8 cellular contexts compared by ENCODE assay signal in genomic region chr11:64269380-64270234, GRCh38. TPM values are rescaled to one million over a fixed set of nuclear protein-coding genes. Genes with fewer than 3 reads are reported as not detected.
DNase-seq lines count a peak whose midpoint lies in the region; ATAC-seq and TF ChIP-seq lines count a peak whose summit lies in the region.

No MANE protein-coding gene starts in this region.

- TF ChIP-seq CTCF in NB4 (IDR thresholded peaks at IDR 0.05; ENCODE audit: low read depth, low read length) (no peak), suprapubic skin (IDR thresholded peaks at IDR 0.05) (peak in 1 of 2 donors; percentile 14)

- DNase-seq in NB4 (ENCODE audit: low read depth) (peak; percentile 100), SK-N-DZ (ENCODE audit: low spot score) (peak; percentile 100), globus pallidus (ENCODE audit: low spot score) (peak; percentile 100), nucleus accumbens (lab: John Stamatoyannopoulos, UW) (peak; percentile 90 to 100 (median 99)), suprapubic skin (ENCODE audit: low spot score in 2 of 2) (peak; percentile 99)
- DNase-seq in activated naive CD4-positive, alpha-beta T cell treated with anti-CD3 and anti-CD28 coated beads, Interleukin-2, amount 50 U/mL, for 16 hours, result peak; percentile 99

- peak; percentile 68 for TF ChIP-seq POLR2A in NB4 (IDR thresholded peaks at IDR 0.05; ENCODE audit: extremely low read depth, insufficient read length)
- peak in 1 of 2 donors; percentile 19 for TF ChIP-seq POLR2A in suprapubic skin (IDR thresholded peaks at IDR 0.05)

- H3K4me1 ChIP-seq in suprapubic skin, result peaks cover 37% of the 10 kb centered on the region

- peaks cover 19% of the 10 kb centered on the region for H3K36me3 ChIP-seq in suprapubic skin

- 0% methylated on average over 24 of the region's 75 CpGs for WGBS in suprapubic skin

- H3K27me3 ChIP-seq in suprapubic skin, result no peaks in the 10 kb centered on the region

- peak overlapping the region; percentile 95 for H3K27ac ChIP-seq in suprapubic skin

- TF ChIP-seq EP300 in suprapubic skin (IDR thresholded peaks at IDR 0.05), result no peak

- H3K4me3 ChIP-seq in GM08714 (ENCODE audit: low read length), result peak overlapping the region; percentile 76
- peak overlapping the region; percentile 97 for H3K4me3 ChIP-seq in NB4 (ENCODE audit: low read depth, low read length)
- H3K4me3 ChIP-seq in suprapubic skin, result peak overlapping the region; percentile 69

- no peaks in the 10 kb centered on the region for H3K9me3 ChIP-seq in suprapubic skin

- peak; percentile 71 for ATAC-seq in HG02571 (IDR thresholded peaks at IDR 0.05; ENCODE audit: unreplicated experiment)

RNA-seq across cellular contexts. Expression of gene BAD, which starts 14.9 kb away (rescaled TPM):
- 80.2 and 90.6 TPM in 2 replicates for polyA plus RNA-seq in SK-N-DZ (2014; cell fraction: cytosol; rRNA removed)
- polyA plus RNA-seq in SK-N-DZ (2014; cell fraction: nucleus; rRNA removed), result 35.0 and 69.2 TPM in 2 replicates
- total RNA-seq in suprapubic skin, result 10 to 100 TPM; 57.1 to 71.9 (median 64.4) TPM

RNA-seq across cellular contexts. Expression of gene GPR137, which starts 16.0 kb away (rescaled TPM):
- 20.8 and 22.1 TPM in 2 replicates for polyA plus RNA-seq in SK-N-DZ (2014; cell fraction: cytosol; rRNA removed)
- polyA plus RNA-seq in SK-N-DZ (2014; cell fraction: nucleus; rRNA removed), result 55.0 and 61.0 TPM in 2 replicates
- 10 to 100 TPM; 17.8 to 30.0 (median 19.7) TPM for total RNA-seq in suprapubic skin

RNA-seq across cellular contexts. Expression of gene PLCB3, which starts 18.3 kb away (rescaled TPM):
- polyA plus RNA-seq in SK-N-DZ (2014; cell fraction: cytosol; rRNA removed), result 22.7 and 25.9 TPM in 2 replicates
- polyA plus RNA-seq in SK-N-DZ (2014; cell fraction: nucleus; rRNA removed), result 42.9 and 51.1 TPM in 2 replicates
- total RNA-seq in suprapubic skin, result 10 to 100 TPM; 33.3 to 46.9 (median 36.3) TPM

RNA-seq across cellular contexts. Expression of gene KCNK4, which starts 21.5 kb away (rescaled TPM):
- not detected in 2 replicates for polyA plus RNA-seq in SK-N-DZ (2014; cell fraction: cytosol; rRNA removed)
- polyA plus RNA-seq in SK-N-DZ (2014; cell fraction: nucleus; rRNA removed), result 0.91 and 1.3 TPM in 2 replicates
- not detected for total RNA-seq in suprapubic skin

RNA-seq across cellular contexts. Expression of gene PPP1R14B, which starts 22.9 kb away (rescaled TPM):
- polyA plus RNA-seq in SK-N-DZ (2014; cell fraction: cytosol; rRNA removed), result 338 and 347 TPM in 2 replicates
- polyA plus RNA-seq in SK-N-DZ (2014; cell fraction: nucleus; rRNA removed), result 276 and 390 TPM in 2 replicates
- 100 to 1,000 TPM; 127 to 220 (median 158) TPM for total RNA-seq in suprapubic skin

Comparison
In these comparisons a context has a peak if more than half of its experiments do, and no peak if none do; other contexts are left out.
1. Peak in every context shown above with its lines: DNase-seq, ATAC-seq, H3K4me3 ChIP-seq and H3K27ac ChIP-seq.